Comparison of ENCODE assay signal across 12 cellular contexts in the genomic region with DNA sequence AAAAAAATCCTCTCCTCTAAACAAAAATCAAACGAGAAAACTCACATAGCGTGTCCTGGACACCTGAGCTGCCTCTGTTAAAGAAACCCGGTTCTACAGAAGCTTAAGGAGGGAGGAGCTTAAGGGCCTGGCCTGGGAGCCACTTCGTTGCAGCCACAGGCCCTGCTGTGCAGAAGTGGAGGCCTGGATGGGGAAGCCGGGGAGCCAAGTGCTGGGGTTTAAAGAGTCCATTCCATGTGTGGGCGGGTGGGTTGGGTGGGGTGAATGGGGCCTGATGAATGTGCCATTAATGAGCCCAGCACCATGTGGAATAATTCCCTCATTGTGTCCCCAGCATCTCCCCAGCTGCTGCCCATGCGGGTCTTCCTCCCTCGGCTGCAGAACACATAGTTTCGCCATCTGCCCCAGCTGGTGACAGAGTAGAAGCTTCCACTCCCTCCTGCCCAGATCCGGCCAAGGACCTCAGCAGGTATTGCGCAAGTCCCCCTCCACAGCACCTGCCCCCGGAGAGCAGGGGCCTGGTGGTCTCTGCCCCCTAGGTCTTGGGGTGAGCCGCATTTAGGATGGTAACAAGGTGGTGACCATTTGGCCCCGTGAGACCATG.
A peak's percentile ranks its signal among the peaks of the same experiment; 100 is the strongest.
DNase-seq lines count a peak whose midpoint lies in the region; ATAC-seq and TF ChIP-seq lines count a peak whose summit lies in the region.
"Had no signal": no experiment of that assay in that cellular context is flagged by ENCODE, and none has a peak within 500 bp of the region (broad histone marks: within the 10 kb centered on the region; RNA-seq: fewer than 3 reads in every experiment).

No MANE protein-coding gene starts in this region.

- TF ChIP-seq POLR2A in breast epithelium (IDR thresholded peaks at IDR 0.05) (no peak), thyroid gland (IDR thresholded peaks at IDR 0.05) (no peak)

- H3K36me3 Mint-ChIP-seq in activated CD8-positive, alpha-beta T cell treated with anti-CD3 and anti-CD28 coated beads for 36 hours (ENCODE audit: low read depth): no peaks in the 10 kb centered on the region

- no peak overlapping the region for H3K27ac ChIP-seq in breast epithelium
- peak overlapping the region; percentile 70 to 79 for H3K27ac ChIP-seq in liver (ENCODE audit: low read depth in 1 of 2, low read length in 2 of 2)
- peak overlapping the region; percentile 86 to 97 (median 97) for H3K27ac ChIP-seq in thyroid gland
- no peak overlapping the region for H3K27ac ChIP-seq in foreskin keratinocyte
- H3K27ac ChIP-seq: PC-9, testis had no signal

- H3K4me3 ChIP-seq in breast epithelium: no peak overlapping the region
- no peak overlapping the region for H3K4me3 ChIP-seq in liver (ENCODE audit: low read depth in 1 of 3, low read length in 3 of 3)
- no peak overlapping the region for H3K4me3 ChIP-seq in thyroid gland (replicated peaks in 1 of 3)
- H3K4me3 ChIP-seq: MG63, PC-9, testis had no signal

- H3K36me3 ChIP-seq in breast epithelium (no peaks in the 10 kb centered on the region), liver (ENCODE audit: control insufficient read depth in 4 of 4, insufficient read depth in 3 of 4, low read depth in 1 of 4, low read length in 3 of 4) (no peaks in the 10 kb centered on the region), thyroid gland (peaks cover 0 to 3% of the 10 kb centered on the region in 2 donors)

- no peak for ATAC-seq in foreskin keratinocyte
- no peak for ATAC-seq in activated CD8-positive, alpha-beta T cell treated with anti-CD3 and anti-CD28 coated beads for 36 hours

- H3K9me3 Mint-ChIP-seq in activated CD8-positive, alpha-beta T cell treated with anti-CD3 and anti-CD28 coated beads for 36 hours: peaks cover 6% of the 10 kb centered on the region
- H3K9me3 Mint-ChIP-seq: activated T-helper 1 cell treated with anti-CD3 and anti-CD28 coated beads, Interleukin-12 subunit alpha, Interleukin-12 subunit beta, Interleukin-2, Interleukin-4 antibody, amounts not matched to agents 30 ng/mL and 10 ng/mL and 1 ng/mL, durations not matched to agents 14 hours and 24 hours and 36 hours had no signal

- H3K4me1 Mint-ChIP-seq in activated CD8-positive, alpha-beta T cell treated with anti-CD3 and anti-CD28 coated beads for 36 hours (ENCODE audit: low read depth): no peaks in the 10 kb centered on the region

- intact Hi-C loops in breast epithelium (cut with DNase I; ENCODE audit: low total_unique reads) (no loop called here), thyroid gland (cut with DNase I) (no loop called here)
- intact Hi-C loops in activated CD8-positive, alpha-beta T cell treated with anti-CD3 and anti-CD28 coated beads for 36 hours (cut with micrococcal nuclease): no loop called here

- no peak for TF ChIP-seq RAD21 in liver (IDR thresholded peaks at IDR 0.05)

- peaks cover 0 to 7% of the 10 kb centered on the region in 2 donors for H3K9me3 ChIP-seq in breast epithelium
- H3K9me3 ChIP-seq in liver (ENCODE audit: control insufficient read depth in 4 of 4, low read length in 3 of 4): no peaks in the 10 kb centered on the region
- H3K9me3 ChIP-seq in thyroid gland: no peaks in the 10 kb centered on the region
- H3K9me3 ChIP-seq: MG63, testis had no signal

- TF ChIP-seq CTCF in breast epithelium (IDR thresholded peaks at IDR 0.05): no peak
- no peak for TF ChIP-seq CTCF in liver (IDR thresholded peaks at IDR 0.05; ENCODE audit: low read depth, low read length, missing input control)
- no peak for TF ChIP-seq CTCF in thyroid gland (IDR thresholded peaks at IDR 0.05)
- no peak for TF ChIP-seq CTCF in foreskin keratinocyte (conservative IDR thresholded peaks at IDR 0.05)
- TF ChIP-seq CTCF in activated CD8-positive, alpha-beta T cell treated with anti-CD3 and anti-CD28 coated beads for 36 hours (IDR thresholded peaks at IDR 0.05): no peak

- H3K4me1 ChIP-seq in breast epithelium: peaks cover 0 to 2% of the 10 kb centered on the region in 2 donors
- H3K4me1 ChIP-seq in liver (ENCODE audit: control insufficient read depth in 4 of 4, insufficient read depth in 4 of 4, low read length in 3 of 4): peaks cover 10 to 36% (median 24%) of the 10 kb centered on the region in 4 donors
- peaks cover 55 to 68% of the 10 kb centered on the region in 2 donors for H3K4me1 ChIP-seq in thyroid gland
- H3K4me1 ChIP-seq in foreskin keratinocyte: peaks cover 19% of the 10 kb centered on the region

- H3K27me3 Mint-ChIP-seq in activated CD8-positive, alpha-beta T cell treated with anti-CD3 and anti-CD28 coated beads for 36 hours: no peaks in the 10 kb centered on the region

- no peak overlapping the region for H3K9ac ChIP-seq in liver (ENCODE audit: low read depth in 1 of 2, low read length in 2 of 2)

- no peak overlapping the region for H3K4me3 Mint-ChIP-seq in activated CD8-positive, alpha-beta T cell treated with anti-CD3 and anti-CD28 coated beads for 36 hours
- H3K4me3 Mint-ChIP-seq: activated T-helper 1 cell treated with anti-CD3 and anti-CD28 coated beads, Interleukin-12 subunit alpha, Interleukin-12 subunit beta, Interleukin-2, Interleukin-4 antibody, amounts not matched to agents 30 ng/mL and 10 ng/mL and 1 ng/mL, durations not matched to agents 14 hours and 24 hours and 36 hours had no signal

- CTCF ChIA-PET in activated CD8-positive, alpha-beta T cell treated with anti-CD3 and anti-CD28 coated beads for 36 hours (lab: Charles Lee): interaction anchor here (0.6 to 1.2 kb wide), 5 partner anchors 18 to 422 kb away, joined by 3 read pairs; no protein-coding TSS in a partner anchor

- no peak overlapping the region for H3K27ac Mint-ChIP-seq in activated CD8-positive, alpha-beta T cell treated with anti-CD3 and anti-CD28 coated beads for 36 hours
- H3K27ac Mint-ChIP-seq: activated T-helper 1 cell treated with anti-CD3 and anti-CD28 coated beads, Interleukin-12 subunit alpha, Interleukin-12 subunit beta, Interleukin-2, Interleukin-4 antibody, amounts not matched to agents 30 ng/mL and 10 ng/mL and 1 ng/mL, durations not matched to agents 14 hours and 24 hours and 36 hours had no signal

- DNase-seq in T47D (ENCODE audit: low read depth in 1 of 2, low spot score in 1 of 2) (peak; percentile 45 to 83), breast epithelium (ENCODE audit: low spot score in 2 of 2) (no peak), amygdala (lab: John Stamatoyannopoulos, UW) (peak in 43 of 56 donors; percentile 28 to 87 (median 56)), thyroid gland (peak; percentile 73 to 81), SW480 (ENCODE audit: low spot score) (no peak), foreskin keratinocyte (no peak)
- DNase-seq in activated CD8-positive, alpha-beta T cell treated with anti-CD3 and anti-CD28 coated beads for 36 hours: no peak
- DNase-seq: MG63, PC-9 had no signal

- WGBS in liver: 56% methylated on average over 14 of the region's 14 CpGs
- WGBS in thyroid gland, 2 donors: 67 to 71% methylated on average over 13 of the region's 14 CpGs

- H3K27me3 ChIP-seq in breast epithelium: no peaks in the 10 kb centered on the region
- no peaks in the 10 kb centered on the region for H3K27me3 ChIP-seq in liver (ENCODE audit: control insufficient read depth in 4 of 4, insufficient read depth in 4 of 4, low read length in 3 of 4)
- no peaks in the 10 kb centered on the region for H3K27me3 ChIP-seq in thyroid gland
- no peaks in the 10 kb centered on the region for H3K27me3 ChIP-seq in foreskin keratinocyte
- H3K27me3 ChIP-seq: MG63, testis had no signal

- in situ Hi-C loops in T47D (cut with HindIII; ENCODE audit: low pct_unique_long_range_greater_than_20kb, low sequenced_read_pairs): no loop called here

- POLR2A ChIA-PET in activated CD8-positive, alpha-beta T cell treated with anti-CD3 and anti-CD28 coated beads for 36 hours (lab: Charles Lee): no interaction called here

TF ChIP-seq in liver, 16 proteins besides CTCF, POLR2A, EP300 and RAD21:
- TF ChIP-seq, protein P1, sequence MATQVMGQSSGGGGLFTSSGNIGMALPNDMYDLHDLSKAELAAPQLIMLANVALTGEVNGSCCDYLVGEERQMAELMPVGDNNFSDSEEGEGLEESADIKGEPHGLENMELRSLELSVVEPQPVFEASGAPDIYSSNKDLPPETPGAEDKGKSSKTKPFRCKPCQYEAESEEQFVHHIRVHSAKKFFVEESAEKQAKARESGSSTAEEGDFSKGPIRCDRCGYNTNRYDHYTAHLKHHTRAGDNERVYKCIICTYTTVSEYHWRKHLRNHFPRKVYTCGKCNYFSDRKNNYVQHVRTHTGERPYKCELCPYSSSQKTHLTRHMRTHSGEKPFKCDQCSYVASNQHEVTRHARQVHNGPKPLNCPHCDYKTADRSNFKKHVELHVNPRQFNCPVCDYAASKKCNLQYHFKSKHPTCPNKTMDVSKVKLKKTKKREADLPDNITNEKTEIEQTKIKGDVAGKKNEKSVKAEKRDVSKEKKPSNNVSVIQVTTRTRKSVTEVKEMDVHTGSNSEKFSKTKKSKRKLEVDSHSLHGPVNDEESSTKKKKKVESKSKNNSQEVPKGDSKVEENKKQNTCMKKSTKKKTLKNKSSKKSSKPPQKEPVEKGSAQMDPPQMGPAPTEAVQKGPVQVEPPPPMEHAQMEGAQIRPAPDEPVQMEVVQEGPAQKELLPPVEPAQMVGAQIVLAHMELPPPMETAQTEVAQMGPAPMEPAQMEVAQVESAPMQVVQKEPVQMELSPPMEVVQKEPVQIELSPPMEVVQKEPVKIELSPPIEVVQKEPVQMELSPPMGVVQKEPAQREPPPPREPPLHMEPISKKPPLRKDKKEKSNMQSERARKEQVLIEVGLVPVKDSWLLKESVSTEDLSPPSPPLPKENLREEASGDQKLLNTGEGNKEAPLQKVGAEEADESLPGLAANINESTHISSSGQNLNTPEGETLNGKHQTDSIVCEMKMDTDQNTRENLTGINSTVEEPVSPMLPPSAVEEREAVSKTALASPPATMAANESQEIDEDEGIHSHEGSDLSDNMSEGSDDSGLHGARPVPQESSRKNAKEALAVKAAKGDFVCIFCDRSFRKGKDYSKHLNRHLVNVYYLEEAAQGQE (IDR thresholded peaks at IDR 0.05): no peak
- no peak for TF ChIP-seq NR2F2 (IDR thresholded peaks at IDR 0.05)
- no peak for TF ChIP-seq YY1 (IDR thresholded peaks at IDR 0.05)
- no peak for TF ChIP-seq RXRA (IDR thresholded peaks at IDR 0.05)
- no peak for TF ChIP-seq SP1 (IDR thresholded peaks at IDR 0.05)
- TF ChIP-seq FOXA1 (IDR thresholded peaks at IDR 0.05): no peak
- TF ChIP-seq, protein P2, sequence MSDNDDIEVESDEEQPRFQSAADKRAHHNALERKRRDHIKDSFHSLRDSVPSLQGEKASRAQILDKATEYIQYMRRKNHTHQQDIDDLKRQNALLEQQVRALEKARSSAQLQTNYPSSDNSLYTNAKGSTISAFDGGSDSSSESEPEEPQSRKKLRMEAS (IDR thresholded peaks at IDR 0.05): no peak

Comparison
In these comparisons a context has a peak if more than half of its experiments do, and no peak if none do; other contexts are left out.
1. DNase-seq: peak in T47D (2 of 2), amygdala (43 of 56) and thyroid gland (2 of 2); none in breast epithelium (0 of 2), SW480 (single experiment), foreskin keratinocyte (0 of 2) and activated CD8-positive, alpha-beta T cell treated with anti-CD3 and anti-CD28 coated beads for 36 hours (single experiment).
2. H3K27ac ChIP-seq: peak in liver (2 of 2) and thyroid gland (3 of 3); none in breast epithelium (0 of 2) and foreskin keratinocyte (single experiment).